27 cellular contexts compared by ENCODE assay signal in the genomic region with DNA sequence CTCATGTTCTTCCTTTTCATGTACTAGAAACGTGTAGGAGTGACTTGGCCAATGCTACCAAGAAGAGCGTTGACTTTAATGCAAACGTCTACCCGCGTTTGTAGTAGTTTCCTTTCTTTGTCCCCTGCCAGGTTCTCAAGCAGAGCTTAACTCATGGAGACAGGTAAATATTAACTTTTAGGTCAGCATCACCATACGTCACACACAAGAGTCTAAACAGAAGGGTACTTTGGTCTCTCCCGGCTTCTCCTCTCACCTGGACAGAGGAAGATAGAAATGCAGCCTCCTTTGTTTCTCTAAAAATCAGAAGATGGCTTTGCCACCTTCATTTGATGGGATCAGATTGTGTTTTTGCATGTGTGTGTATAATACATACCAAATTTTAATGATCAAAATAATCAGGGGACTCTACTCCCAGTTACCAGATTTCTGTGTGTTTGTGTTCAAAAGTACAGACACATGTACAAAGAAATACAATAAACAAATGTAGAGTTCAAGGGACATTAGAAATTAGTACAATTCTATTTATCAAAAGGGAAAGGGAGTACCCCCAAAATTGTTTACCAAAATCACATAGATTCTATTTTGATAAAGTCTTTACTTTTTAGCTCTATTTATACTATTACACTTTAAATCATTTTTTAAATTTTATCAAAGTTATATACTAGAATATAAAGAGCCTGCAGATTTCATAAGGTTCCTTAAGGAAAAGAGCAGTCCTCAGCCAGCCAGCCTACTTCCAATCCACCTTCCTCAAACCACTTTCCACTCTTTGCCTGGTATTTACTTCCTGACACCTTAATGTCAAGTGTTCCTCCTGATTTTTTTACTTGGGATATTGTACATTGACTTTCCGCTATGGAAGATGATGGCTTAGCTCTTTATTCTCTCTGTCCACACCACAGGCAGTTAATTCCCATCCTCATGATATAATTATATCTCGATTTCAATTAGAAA.
DNase-seq lines count a peak whose midpoint lies in the region; TF ChIP-seq lines count a peak whose summit lies in the region.
"Had no signal": no experiment of that assay in that cellular context is flagged by ENCODE, and none has a peak within 500 bp of the region (broad histone marks: within the 10 kb centered on the region; RNA-seq: fewer than 3 reads in every experiment).

No MANE protein-coding gene starts in this region.

- CTCF ChIA-PET in HEK293T (lab: Yijun Ruan, JAX) = no interaction called here

- TF ChIP-seq RAD21 in liver (IDR thresholded peaks at IDR 0.05) = peak in 1 of 2 donors; percentile 8

- H3K27me3 Mint-ChIP-seq in progenitor cell of endocrine pancreas = no peaks in the 10 kb centered on the region

- peaks cover 25% of the 10 kb centered on the region for H3K4me1 Mint-ChIP-seq in progenitor cell of endocrine pancreas (ENCODE audit: low read depth)
- H3K4me1 Mint-ChIP-seq: B cell, brain, immature natural killer cell, T-helper 17 cell had no signal

- no peak overlapping the region for H3K9ac ChIP-seq in endocrine pancreas (ENCODE audit: control insufficient read depth, insufficient read depth, low read length)
- peak overlapping the region; percentile 10 to 70 for H3K9ac ChIP-seq in liver (ENCODE audit: low read depth in 1 of 2, low read length in 2 of 2)

- TF ChIP-seq CTCF in liver (IDR thresholded peaks at IDR 0.05; ENCODE audit: low read depth, low read length, missing input control) (no peak), progenitor cell of endocrine pancreas (IDR thresholded peaks at IDR 0.05; ENCODE audit: unreplicated experiment) (no peak)

- H3K36me3 Mint-ChIP-seq in progenitor cell of endocrine pancreas (ENCODE audit: insufficient read depth) = peaks cover 9% of the 10 kb centered on the region
- H3K36me3 Mint-ChIP-seq: activated CD4-positive, alpha-beta memory T cell treated with anti-CD3 and anti-CD28 coated beads for 36 hours; brain; CD8-positive, alpha-beta T cell; immature natural killer cell had no signal

- H3K27ac ChIP-seq in liver (ENCODE audit: low read depth in 1 of 2, low read length in 2 of 2) = peak overlapping the region; percentile 68 to 69
- H3K27ac ChIP-seq: adrenal gland, thoracic aorta had no signal

- WGBS in liver = 43% methylated on average over 9 of the region's 9 CpGs

- H3K4me3 ChIP-seq in endocrine pancreas (ENCODE audit: control insufficient read depth, insufficient read depth, low read length) = peak overlapping the region; percentile 85
- no peak overlapping the region for H3K4me3 ChIP-seq in liver (ENCODE audit: low read depth in 1 of 3, low read length in 3 of 3)
- H3K4me3 ChIP-seq: adrenal gland, smooth muscle cell, thoracic aorta had no signal

- H3K4me1 ChIP-seq in endocrine pancreas (ENCODE audit: control insufficient read depth, insufficient read depth, low read length) (peaks cover 17% of the 10 kb centered on the region), liver (ENCODE audit: control insufficient read depth in 4 of 4, insufficient read depth in 4 of 4, low read length in 3 of 4) (peaks cover 2 to 15% (median 6%) of the 10 kb centered on the region in 4 donors)
- H3K4me1 ChIP-seq: adrenal gland had no signal

- no peaks in the 10 kb centered on the region for H3K36me3 ChIP-seq in endocrine pancreas (ENCODE audit: control insufficient read depth, insufficient read depth, low read length)
- no peaks in the 10 kb centered on the region for H3K36me3 ChIP-seq in liver (ENCODE audit: control insufficient read depth in 4 of 4, insufficient read depth in 3 of 4, low read depth in 1 of 4, low read length in 3 of 4)
- H3K36me3 ChIP-seq: adrenal gland, thoracic aorta had no signal

- peaks cover 6% of the 10 kb centered on the region for H3K9me3 Mint-ChIP-seq in progenitor cell of endocrine pancreas (ENCODE audit: low read depth)
- H3K9me3 Mint-ChIP-seq: CD8-positive, alpha-beta T cell had no signal

- H3K9me3 ChIP-seq in endocrine pancreas (ENCODE audit: control insufficient read depth, low read length) (no peaks in the 10 kb centered on the region), liver (ENCODE audit: control insufficient read depth in 4 of 4, low read length in 3 of 4) (no peaks in the 10 kb centered on the region)
- H3K9me3 ChIP-seq: adrenal gland, thoracic aorta had no signal

- peak overlapping the region; percentile 97 for H3K27ac Mint-ChIP-seq in progenitor cell of endocrine pancreas
- H3K27ac Mint-ChIP-seq: activated CD4-positive, alpha-beta memory T cell treated with anti-CD3 and anti-CD28 coated beads for 36 hours; B cell; CD8-positive, alpha-beta T cell; immature natural killer cell; T-helper 17 cell had no signal

- POLR2A ChIA-PET in HEK293T (lab: Yijun Ruan, JAX) = no interaction called here

- H3K4me3 Mint-ChIP-seq in progenitor cell of endocrine pancreas (ENCODE audit: low read depth) = peak overlapping the region; percentile 37
- H3K4me3 Mint-ChIP-seq: activated CD4-positive, alpha-beta memory T cell treated with anti-CD3 and anti-CD28 coated beads for 36 hours; B cell; brain; CD8-positive, alpha-beta T cell; immature natural killer cell; T-helper 17 cell had no signal

- H3K27me3 ChIP-seq in endocrine pancreas (ENCODE audit: control insufficient read depth, insufficient read depth, low read length) = no peaks in the 10 kb centered on the region
- no peaks in the 10 kb centered on the region for H3K27me3 ChIP-seq in liver (ENCODE audit: control insufficient read depth in 4 of 4, insufficient read depth in 4 of 4, low read length in 3 of 4)
- H3K27me3 ChIP-seq: adrenal gland had no signal

- DNase-seq in DMS53 treated with DMSO at 0.1 percent for 48 hours (lab: John Stamatoyannopoulos, UW; ENCODE audit: unreplicated experiment) = peak; percentile 92
- DNase-seq in progenitor cell of endocrine pancreas (ENCODE audit: low spot score, unreplicated experiment) = no peak
- no peak for DNase-seq in amniotic stem cell (lab: John Stamatoyannopoulos, UW)
- no peak for DNase-seq in HEK293T (ENCODE audit: extremely low spot score)
- no peak for DNase-seq in stimulated activated naive CD4-positive, alpha-beta T cell treated with Interleukin-2 at 50 U/mL for 16 hours (lab: John Stamatoyannopoulos, UW)
- DNase-seq in iPS-NIHi11 (ENCODE audit: low spot score) = no peak
- DNase-seq: activated CD4-positive, alpha-beta memory T cell treated with anti-CD3 and anti-CD28 coated beads for 36 hours; activated CD4-positive, CD25-positive, alpha-beta regulatory T cell treated with anti-CD3 and anti-CD28 coated beads, Interleukin-2, amount 50 U/mL, for 72 hours; activated naive CD4-positive, alpha-beta T cell treated with Interleukin-2 at 50 U/mL for 16 hours; adrenal gland; CD8-positive, alpha-beta T cell; cerebellar nuclear complex; H7; hypothalamus; immature natural killer cell; IMR-90; left ventricle myocardium superior; NCI-H2107; Right ventricle myocardium superior; stimulated activated naive CD8-positive, alpha-beta T cell treated with anti-CD3 and anti-CD28 coated beads, Interleukin-15, Interleukin-2, amounts not matched to agents 100 U/mL and 50 U/mL, for 24 hours; T-helper 17 cell had no signal

TF ChIP-seq in liver, 16 proteins besides CTCF, POLR2A, EP300 and RAD21 (continues in another document):
- peak; percentile 23 for TF ChIP-seq YY1 (IDR thresholded peaks at IDR 0.05)
- TF ChIP-seq HNF4A (conservative IDR thresholded peaks at IDR 0.05) = peak; percentile 76 to 78
- TF ChIP-seq, protein P1, sequence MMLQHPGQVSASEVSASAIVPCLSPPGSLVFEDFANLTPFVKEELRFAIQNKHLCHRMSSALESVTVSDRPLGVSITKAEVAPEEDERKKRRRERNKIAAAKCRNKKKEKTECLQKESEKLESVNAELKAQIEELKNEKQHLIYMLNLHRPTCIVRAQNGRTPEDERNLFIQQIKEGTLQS (IDR thresholded peaks at IDR 0.05) = no peak
- peak; percentile 9 to 39 for TF ChIP-seq RXRA (IDR thresholded peaks at IDR 0.05)
- TF ChIP-seq FOXA2 (IDR thresholded peaks at IDR 0.05) = peak; percentile 14
- peak; percentile 9 for TF ChIP-seq FOXA1 (IDR thresholded peaks at IDR 0.05)
- no peak for TF ChIP-seq NR2F2 (IDR thresholded peaks at IDR 0.05)
- TF ChIP-seq EGR1 (IDR thresholded peaks at IDR 0.05; ENCODE audit: low read depth in 2 of 2) = no peak
- TF ChIP-seq HNF4G (IDR thresholded peaks at IDR 0.05) = no peak

TF ChIP-seq in HEK293T, 16 proteins besides CTCF, POLR2A, EP300 and RAD21:
- TF ChIP-seq FOXM1 (IDR thresholded peaks at IDR 0.05; ENCODE audit: borderline replicate concordance) (no peak), CTBP1 (IDR thresholded peaks at IDR 0.05; ENCODE audit: borderline replicate concordance) (no peak), ELF4 (IDR thresholded peaks at IDR 0.05) (no peak), TARDBP (IDR thresholded peaks at IDR 0.05) (no peak), ZNF384 (IDR thresholded peaks at IDR 0.05) (no peak), SUZ12 (IDR thresholded peaks at IDR 0.05) (no peak), L3MBTL2 (conservative IDR thresholded peaks at IDR 0.05) (no peak), LEF1 (IDR thresholded peaks at IDR 0.05; ENCODE audit: borderline replicate concordance) (no peak), BHLHE40 (IDR thresholded peaks at IDR 0.05; ENCODE audit: borderline replicate concordance) (no peak), HDGF (IDR thresholded peaks at IDR 0.05; ENCODE audit: borderline replicate concordance) (no peak), SP1 (IDR thresholded peaks at IDR 0.05) (no peak), NFRKB (IDR thresholded peaks at IDR 0.05) (no peak)
- TF ChIP-seq, protein P2, sequence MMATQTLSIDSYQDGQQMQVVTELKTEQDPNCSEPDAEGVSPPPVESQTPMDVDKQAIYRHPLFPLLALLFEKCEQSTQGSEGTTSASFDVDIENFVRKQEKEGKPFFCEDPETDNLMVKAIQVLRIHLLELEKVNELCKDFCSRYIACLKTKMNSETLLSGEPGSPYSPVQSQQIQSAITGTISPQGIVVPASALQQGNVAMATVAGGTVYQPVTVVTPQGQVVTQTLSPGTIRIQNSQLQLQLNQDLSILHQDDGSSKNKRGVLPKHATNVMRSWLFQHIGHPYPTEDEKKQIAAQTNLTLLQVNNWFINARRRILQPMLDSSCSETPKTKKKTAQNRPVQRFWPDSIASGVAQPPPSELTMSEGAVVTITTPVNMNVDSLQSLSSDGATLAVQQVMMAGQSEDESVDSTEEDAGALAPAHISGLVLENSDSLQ (IDR thresholded peaks at IDR 0.05) = no peak
TF ChIP-seq in HEK293T: peak in this region for 0.
